1 cellular context compared by ENCODE assay signal in the genomic region with DNA sequence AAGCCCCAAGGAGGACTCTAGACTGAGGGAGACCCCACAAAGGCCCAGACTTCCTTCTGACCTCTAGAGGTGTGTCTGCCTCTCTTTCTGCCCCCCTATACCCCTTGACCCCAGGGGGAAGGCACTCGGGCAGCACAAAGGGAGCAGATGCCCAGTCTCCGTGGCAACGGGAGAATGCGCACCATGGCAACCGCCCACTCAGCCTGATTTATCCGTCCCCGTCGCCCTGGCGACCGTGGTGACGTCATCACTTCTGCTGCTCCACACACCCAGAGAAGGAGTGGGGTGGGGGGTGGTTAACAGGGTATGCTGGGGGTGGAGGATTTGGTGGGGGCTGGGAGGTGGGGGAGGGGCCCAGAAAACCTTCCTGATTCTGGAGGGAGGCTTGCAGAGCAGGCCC.
TF ChIP-seq lines count a peak whose summit lies in the region.

No MANE protein-coding gene starts in this region.

TF ChIP-seq in HepG2, 621 proteins besides CTCF, POLR2A, EP300 and RAD21:
- no peak for TF ChIP-seq BHLHE40 (IDR thresholded peaks at IDR 0.05; ENCODE audit: low read length)
- TF ChIP-seq CREB1 (IDR thresholded peaks at IDR 0.05), result peak; percentile 96
- no peak for TF ChIP-seq CREB1 (CRISPR knock-in tag; IDR thresholded peaks at IDR 0.05)
- peak; percentile 82 for TF ChIP-seq RBM22 (optimal IDR thresholded peaks at IDR 0.05; ENCODE audit: low read length)
- TF ChIP-seq ATF7 (IDR thresholded peaks at IDR 0.05), result peak; percentile 96
- TF ChIP-seq ATF7 (CRISPR knock-in tag; IDR thresholded peaks at IDR 0.05), result no peak
- TF ChIP-seq RFX1 (IDR thresholded peaks at IDR 0.05), result peak; percentile 64
- no peak for TF ChIP-seq YEATS2 (CRISPR knock-in tag; IDR thresholded peaks at IDR 0.05; ENCODE audit: borderline replicate concordance)
- 0 out of 3 replicates have a peak, but pooled peaks have one; percentile 30 for TF ChIP-seq MXI1 (IDR thresholded peaks at IDR 0.05; ENCODE audit: borderline replicate concordance, low read depth, low read length)
- TF ChIP-seq RFX3 (CRISPR knock-in tag; IDR thresholded peaks at IDR 0.05), result peak; percentile 53; the same call in 1 of the 2 replicates
TF ChIP-seq in HepG2: peak in this region for 6.
